In the genomic region with DNA sequence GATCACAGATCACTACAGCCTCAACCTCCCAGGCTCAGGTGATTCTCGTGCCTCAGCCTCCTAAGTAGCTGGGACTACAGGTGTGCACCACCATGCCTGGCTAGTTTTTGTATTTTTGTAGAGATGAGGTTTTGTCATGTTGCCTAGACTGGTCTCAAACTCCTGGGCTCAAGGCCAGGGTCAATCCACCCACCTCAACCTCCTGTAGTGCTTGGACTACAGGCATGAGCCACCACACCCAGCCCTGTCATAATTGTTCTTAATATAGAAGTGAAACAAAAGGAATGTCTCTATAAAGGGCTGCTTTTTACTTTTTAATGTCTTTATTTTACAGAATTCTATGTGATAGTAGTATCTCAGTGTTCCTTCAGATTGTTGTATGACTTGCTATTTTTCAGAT, we compare ENCODE assay signal across 16 cellular contexts.
DNase-seq lines count a peak whose midpoint lies in the region; ATAC-seq, FAIRE-seq and TF ChIP-seq lines count a peak whose summit lies in the region.
"Had no signal": no experiment of that assay in that cellular context is flagged by ENCODE, and none has a peak within 500 bp of the region (broad histone marks: within the 10 kb centered on the region; RNA-seq: fewer than 3 reads in every experiment).

No MANE protein-coding gene starts in this region.

- POLR2A ChIA-PET in OCI-LY7 (lab: Charles Lee): no interaction called here

- H3K4me1 Mint-ChIP-seq in T-helper 17 cell: peaks cover 8% of the 10 kb centered on the region

- H3K4me3 Mint-ChIP-seq in T-helper 17 cell: no peak overlapping the region
- H3K4me3 Mint-ChIP-seq: CD4-positive, CD25-positive, alpha-beta regulatory T cell had no signal

- no peaks in the 10 kb centered on the region for H3K4me1 ChIP-seq in OCI-LY7 (ENCODE audit: insufficient read depth, low read length, poor library complexity, severe bottlenecking)

- BruUV-seq in OCI-LY7 (replicated peaks; lab: Mats Ljungman, UMichigan): no TSS peak

- FAIRE-seq in HTR-8/SVneo (lab: Jason Lieb, UNC): peak; percentile 52
- peak; percentile 62 for FAIRE-seq in urothelium cell line (lab: Jason Lieb, UNC)

- DNase-seq in HTR-8/SVneo (ENCODE audit: insufficient read length, low spot score) (no peak), T-helper 17 cell (no peak), fibroblast of the aortic adventitia (ENCODE audit: low read depth) (peak; percentile 33), urothelium cell line (ENCODE audit: low spot score) (no peak), OCI-LY7 (ENCODE audit: low spot score) (no peak), NCI-H510A (lab: John Stamatoyannopoulos, UW) (no peak)
- DNase-seq: CD4-positive, CD25-positive, alpha-beta regulatory T cell; EL; Kasumi-1; NCI-H1092; NCI-H1436 treated with DMSO at 0.1 percent for 48 hours; NCI-H2029; NCI-H2227 treated with DMSO at 0.1 percent for 48 hours; NCI-H510A treated with DMSO at 0.1 percent for 48 hours; Right ventricle myocardium superior had no signal

- no peak for ATAC-seq in T-helper 17 cell
- no peak for ATAC-seq in GM19328 (IDR thresholded peaks at IDR 0.05; ENCODE audit: unreplicated experiment)

- no peak overlapping the region for H3K27ac ChIP-seq in OCI-LY7 (ENCODE audit: low read depth, low read length, poor library complexity, severe bottlenecking)

- no peaks in the 10 kb centered on the region for H3K79me2 ChIP-seq in OCI-LY7 (ENCODE audit: insufficient read depth, low read depth, low read length)

- H3K4me2 ChIP-seq in OCI-LY7 (ENCODE audit: low read length): no peak overlapping the region

- H2AFZ ChIP-seq in OCI-LY7 (ENCODE audit: low read length): no peak overlapping the region

- H3K9me2 ChIP-seq in OCI-LY7 (ENCODE audit: insufficient read depth, low read length): no peaks in the 10 kb centered on the region

- H3K4me3 ChIP-seq in fibroblast of the aortic adventitia (ENCODE audit: low read depth, low read length): no peak overlapping the region
- no peak overlapping the region for H3K4me3 ChIP-seq in OCI-LY7 (ENCODE audit: low read depth, low read length, poor library complexity, severe bottlenecking)

- H3K36me3 ChIP-seq in OCI-LY7 (ENCODE audit: insufficient read depth, low read length): no peaks in the 10 kb centered on the region

- H3K9me3 ChIP-seq in T-helper 17 cell (ENCODE audit: control insufficient read depth, low read length, poor library complexity, severe bottlenecking): no peaks in the 10 kb centered on the region
- H3K9me3 ChIP-seq in OCI-LY7 (ENCODE audit: low read length): no peaks in the 10 kb centered on the region

- TF ChIP-seq CTCF in fibroblast of the aortic adventitia (IDR thresholded peaks at IDR 0.05; ENCODE audit: insufficient read depth, low read length) (no peak), OCI-LY7 (conservative IDR thresholded peaks at IDR 0.05; ENCODE audit: low read length) (no peak)

- no peaks in the 10 kb centered on the region for H3K36me3 Mint-ChIP-seq in T-helper 17 cell (ENCODE audit: low read depth)

- H4K20me1 ChIP-seq in OCI-LY7 (ENCODE audit: insufficient read depth, low read length): no peaks in the 10 kb centered on the region

- no peaks in the 10 kb centered on the region for H3K27me3 Mint-ChIP-seq in T-helper 17 cell
- H3K27me3 Mint-ChIP-seq: CD4-positive, CD25-positive, alpha-beta regulatory T cell had no signal

- intact Hi-C loops in OCI-LY7 (cut with micrococcal nuclease; ENCODE audit: unreplicated experiment): no loop called here

- CTCF ChIA-PET in OCI-LY7 (lab: Charles Lee; ENCODE audit: unreplicated experiment): no interaction called here

- H3K27ac Mint-ChIP-seq in T-helper 17 cell: peak overlapping the region; percentile 32
